ENCODE assay signal across 8 cellular contexts in the genomic region with DNA sequence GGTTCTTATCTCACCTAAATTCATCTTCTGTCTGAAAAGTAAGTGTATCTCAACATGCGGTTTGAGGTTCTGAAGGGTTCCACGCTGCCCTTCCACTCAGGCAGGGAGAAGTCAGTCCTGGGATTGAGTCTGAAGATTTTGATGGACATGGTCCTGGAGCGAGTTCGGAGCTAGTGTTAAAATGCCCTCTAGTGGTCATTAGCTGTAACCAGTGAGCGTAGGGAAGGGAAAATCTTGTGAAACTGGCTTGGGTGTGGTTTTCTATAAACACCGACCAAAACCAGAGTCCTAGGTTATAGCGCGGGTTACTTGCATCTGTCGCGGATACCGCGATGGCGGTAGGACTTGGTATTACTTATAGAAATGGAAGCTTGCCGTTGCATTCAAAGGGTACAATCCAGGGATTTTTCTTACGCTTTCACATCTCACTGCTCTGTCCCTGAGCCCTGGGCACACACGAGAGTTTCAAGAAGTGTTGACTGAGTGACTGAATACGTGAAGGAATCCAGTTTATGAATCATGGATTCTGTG.
DNase-seq lines count a peak whose midpoint lies in the region; ATAC-seq and TF ChIP-seq lines count a peak whose summit lies in the region.

No MANE protein-coding gene starts in this region.

- intact Hi-C loops in CD14-positive monocyte (cut with micrococcal nuclease) (no loop called here), heart right ventricle (cut with DNase I) (loop anchor here in 3 of 10 donors (5.0 to 10.0 kb wide), 3 partner anchors 130 to 138 kb away; no protein-coding TSS in a partner anchor), sigmoid colon (cut with DNase I) (no loop called here)

- H3K36me3 Mint-ChIP-seq in CD14-positive monocyte, result no peaks in the 10 kb centered on the region
- no peaks in the 10 kb centered on the region for H3K36me3 Mint-ChIP-seq in T-helper 2 cell treated with Interferon-gamma antibody and Interleukin-4, amounts not matched to agents 5 μg/mL and 100 μg/mL, for 36 hours (ENCODE audit: low read depth)

- no peaks in the 10 kb centered on the region for H3K9me3 Mint-ChIP-seq in CD14-positive monocyte
- H3K9me3 Mint-ChIP-seq in T-helper 2 cell treated with Interferon-gamma antibody and Interleukin-4, amounts not matched to agents 5 μg/mL and 100 μg/mL, for 36 hours, result no peaks in the 10 kb centered on the region

- H3K4me1 ChIP-seq in heart right ventricle (peaks cover 0 to 5% (median 0%) of the 10 kb centered on the region in 9 donors), sigmoid colon (peaks cover 0 to 13% (median 4%) of the 10 kb centered on the region in 4 donors)

- TF ChIP-seq CTCF in CD14-positive monocyte (IDR thresholded peaks at IDR 0.05) (peak; percentile 87), WI38 (IDR thresholded peaks at IDR 0.05; ENCODE audit: low read depth, low read length) (peak; percentile 49), heart right ventricle (IDR thresholded peaks at IDR 0.05) (peak; percentile 64 to 86 (median 81)), sigmoid colon (IDR thresholded peaks at IDR 0.05) (peak; percentile 26 to 74 (median 46))

- peaks cover 5% of the 10 kb centered on the region for H3K4me1 Mint-ChIP-seq in CD14-positive monocyte
- peaks cover 3% of the 10 kb centered on the region for H3K4me1 Mint-ChIP-seq in T-helper 2 cell treated with Interferon-gamma antibody and Interleukin-4, amounts not matched to agents 5 μg/mL and 100 μg/mL, for 36 hours (ENCODE audit: low read depth)

- no peak for TF ChIP-seq POLR2A in sigmoid colon (IDR thresholded peaks at IDR 0.05)

- no peak for DNase-seq in CD14-positive monocyte (ENCODE audit: low spot score)
- DNase-seq in NCI-H1930 (lab: John Stamatoyannopoulos, UW), result peak; percentile 32 to 62
- DNase-seq in heart right ventricle, result peak in 1 of 2 donors; percentile 14
- DNase-seq in sigmoid colon, result no peak
- DNase-seq in T-helper 2 cell treated with Interferon-gamma antibody and Interleukin-4, amounts not matched to agents 5 μg/mL and 100 μg/mL, for 36 hours (ENCODE audit: low spot score), result no peak

- ATAC-seq in GM18907 (IDR thresholded peaks at IDR 0.05; ENCODE audit: unreplicated experiment), result peak; percentile 92
- ATAC-seq in HG03045 (IDR thresholded peaks at IDR 0.05; ENCODE audit: unreplicated experiment), result peak; percentile 78
- ATAC-seq in heart right ventricle, result peak in 7 of 8 donors; percentile 52 to 88 (median 71)

- H3K27ac ChIP-seq in heart right ventricle, result no peak overlapping the region
- no peak overlapping the region for H3K27ac ChIP-seq in sigmoid colon

- H3K27me3 ChIP-seq in heart right ventricle (peaks cover 0 to 61% (median 19%) of the 10 kb centered on the region in 7 donors), sigmoid colon (peaks cover 0 to 4% (median 0%) of the 10 kb centered on the region in 3 donors)

- H3K4me3 Mint-ChIP-seq in CD14-positive monocyte, result peak overlapping the region in 1 of 2 donors; percentile 8
- H3K4me3 Mint-ChIP-seq in T-helper 2 cell treated with Interferon-gamma antibody and Interleukin-4, amounts not matched to agents 5 μg/mL and 100 μg/mL, for 36 hours, result no peak overlapping the region

- 7 to 8% methylated on average over 17 of the region's 17 CpGs for WGBS in heart right ventricle, 2 donors
- 5 to 19% methylated on average over 17 of the region's 17 CpGs for WGBS in sigmoid colon, 2 donors

- H3K9me3 ChIP-seq in heart right ventricle (no peaks in the 10 kb centered on the region), sigmoid colon (no peaks in the 10 kb centered on the region)

- H3K36me3 ChIP-seq in heart right ventricle (no peaks in the 10 kb centered on the region), sigmoid colon (no peaks in the 10 kb centered on the region)

- no peak overlapping the region for H3K4me3 ChIP-seq in WI38 (ENCODE audit: low read depth, low read length)
- H3K4me3 ChIP-seq in heart right ventricle, result peak overlapping the region in 2 of 10 donors; percentile 12 to 16
- peak overlapping the region in 1 of 4 donors; percentile 10 for H3K4me3 ChIP-seq in sigmoid colon

- H3K27me3 Mint-ChIP-seq in CD14-positive monocyte (ENCODE audit: low read depth in 3 of 3), result peaks cover 0 to 3% (median 3%) of the 10 kb centered on the region in 3 donors
- H3K27me3 Mint-ChIP-seq in T-helper 2 cell treated with Interferon-gamma antibody and Interleukin-4, amounts not matched to agents 5 μg/mL and 100 μg/mL, for 36 hours (ENCODE audit: low read depth), result peaks cover 20% of the 10 kb centered on the region

- TF ChIP-seq EP300 in sigmoid colon (IDR thresholded peaks at IDR 0.05), result no peak

- no peak overlapping the region for H3K27ac Mint-ChIP-seq in CD14-positive monocyte
- no peak overlapping the region for H3K27ac Mint-ChIP-seq in T-helper 2 cell treated with Interferon-gamma antibody and Interleukin-4, amounts not matched to agents 5 μg/mL and 100 μg/mL, for 36 hours

Comparison
In these comparisons a context has a peak if more than half of its experiments do, and no peak if none do; other contexts are left out.
1. DNase-seq: peak in NCI-H1930 (2 of 2); none in CD14-positive monocyte (single experiment), sigmoid colon (single experiment) and T-helper 2 cell treated with Interferon-gamma antibody and Interleukin-4, amounts not matched to agents 5 μg/mL and 100 μg/mL, for 36 hours (single experiment).
2. Peak in every context shown above with its lines, with median percentiles within 50 percentile points of each other: CTCF ChIP-seq and ATAC-seq.